ENCODE assay signal across 34 cellular contexts in genomic region chr18:23614891-23615290, GRCh38. TPM values are rescaled to one million over a fixed set of nuclear protein-coding genes. Genes with fewer than 3 reads are reported as not detected.
"Had no signal": no experiment of that assay in that cellular context is flagged by ENCODE, and none has a peak within 500 bp of the region (broad histone marks: within the 10 kb centered on the region; RNA-seq: fewer than 3 reads in every experiment).

No MANE protein-coding gene starts in this region.

- H3K27me3 ChIP-seq: ascending aorta had no signal

- H3K4me3 Mint-ChIP-seq: activated CD4-positive, alpha-beta memory T cell treated with anti-CD3 and anti-CD28 coated beads, Interleukin-2, amount 10 ng/mL, durations not matched to agents 7 days and 5 days; activated CD4-positive, alpha-beta T cell treated with anti-CD3 and anti-CD28 coated beads for 36 hours; activated CD4-positive, alpha-beta T cell treated with anti-CD3 and anti-CD28 coated beads, Interleukin-2, amount 10 ng/mL, durations not matched to agents 7 days and 5 days; activated CD8-positive, alpha-beta memory T cell treated with anti-CD3 and anti-CD28 coated beads, Interleukin-2, amount 10 ng/mL, durations not matched to agents 7 days and 5 days; activated CD8-positive, alpha-beta T cell treated with anti-CD3 and anti-CD28 coated beads, Interleukin-2, amount 10 ng/mL, durations not matched to agents 7 days and 5 days; activated naive CD4-positive, alpha-beta T cell treated with anti-CD3 and anti-CD28 coated beads, Interleukin-2, amount 10 ng/mL, durations not matched to agents 7 days and 5 days; activated naive CD4-positive, alpha-beta T cell treated with anti-CD3 and anti-CD28 coated beads, Interleukin-2, amount 50 U/mL, for 24 hours; activated naive CD8-positive, alpha-beta T cell; activated T-cell treated with anti-CD3 and anti-CD28 coated beads, Interleukin-2, amount 50 U/mL, for 24 hours; brain; T-helper 1 cell treated with Interleukin-12 subunit alpha and Interleukin-12 subunit beta and Interleukin-4 antibody, amounts not matched to agents 30 μg/mL and 1 μg/mL, for 36 hours; T-helper 2 cell treated with Interferon-gamma antibody and Interleukin-4, amounts not matched to agents 5 μg/mL and 100 μg/mL, for 36 hours; WTC11 had no signal

- H3K9me3 Mint-ChIP-seq: activated CD4-positive, alpha-beta memory T cell treated with anti-CD3 and anti-CD28 coated beads, Interleukin-2, amount 10 ng/mL, durations not matched to agents 7 days and 5 days; activated CD4-positive, alpha-beta T cell treated with anti-CD3 and anti-CD28 coated beads, Interleukin-2, amount 10 ng/mL, durations not matched to agents 7 days and 5 days; activated naive CD4-positive, alpha-beta T cell treated with anti-CD3 and anti-CD28 coated beads, Interleukin-2, amount 10 ng/mL, durations not matched to agents 7 days and 5 days; activated naive CD4-positive, alpha-beta T cell treated with anti-CD3 and anti-CD28 coated beads, Interleukin-2, amount 50 U/mL, for 24 hours; activated T-cell treated with anti-CD3 and anti-CD28 coated beads, Interleukin-2, amount 50 U/mL, for 24 hours; activated T-helper 2 cell treated with anti-CD3 and anti-CD28 coated beads, Interferon-gamma antibody, Interleukin-2, Interleukin-4, amounts not matched to agents 10 μg/mL and 5 μg/mL and 100 μg/mL, durations not matched to agents 14 hours and 24 hours and 36 hours; brain; T-helper 1 cell treated with Interleukin-12 subunit alpha and Interleukin-12 subunit beta and Interleukin-4 antibody, amounts not matched to agents 30 μg/mL and 1 μg/mL, for 36 hours; T-helper 2 cell treated with Interferon-gamma antibody and Interleukin-4, amounts not matched to agents 5 μg/mL and 100 μg/mL, for 36 hours; WTC11 had no signal

- H3K9me3 ChIP-seq: ascending aorta had no signal

- H3K27ac Mint-ChIP-seq: activated CD4-positive, alpha-beta memory T cell treated with anti-CD3 and anti-CD28 coated beads, Interleukin-2, amount 10 ng/mL, durations not matched to agents 7 days and 5 days; activated CD4-positive, alpha-beta T cell treated with anti-CD3 and anti-CD28 coated beads for 36 hours; activated CD4-positive, alpha-beta T cell treated with anti-CD3 and anti-CD28 coated beads, Interleukin-2, amount 10 ng/mL, durations not matched to agents 7 days and 5 days; activated CD8-positive, alpha-beta memory T cell treated with anti-CD3 and anti-CD28 coated beads, Interleukin-2, amount 10 ng/mL, durations not matched to agents 7 days and 5 days; activated CD8-positive, alpha-beta T cell treated with anti-CD3 and anti-CD28 coated beads, Interleukin-2, amount 10 ng/mL, durations not matched to agents 7 days and 5 days; activated naive CD4-positive, alpha-beta T cell treated with anti-CD3 and anti-CD28 coated beads, Interleukin-2, amount 10 ng/mL, durations not matched to agents 7 days and 5 days; activated naive CD4-positive, alpha-beta T cell treated with anti-CD3 and anti-CD28 coated beads, Interleukin-2, amount 50 U/mL, for 24 hours; activated naive CD8-positive, alpha-beta T cell; activated T-cell treated with anti-CD3 and anti-CD28 coated beads, Interleukin-2, amount 50 U/mL, for 24 hours; activated T-helper 2 cell treated with anti-CD3 and anti-CD28 coated beads, Interferon-gamma antibody, Interleukin-2, Interleukin-4, amounts not matched to agents 10 μg/mL and 5 μg/mL and 100 μg/mL, durations not matched to agents 14 hours and 24 hours and 36 hours; brain; T-helper 1 cell treated with Interleukin-12 subunit alpha and Interleukin-12 subunit beta and Interleukin-4 antibody, amounts not matched to agents 30 μg/mL and 1 μg/mL, for 36 hours; T-helper 2 cell treated with Interferon-gamma antibody and Interleukin-4, amounts not matched to agents 5 μg/mL and 100 μg/mL, for 36 hours; WTC11 had no signal

- H3K4me3 ChIP-seq: ascending aorta, cardiac muscle cell had no signal

- H3K27ac ChIP-seq: ascending aorta, cardiac muscle cell, WERI-Rb-1 had no signal

- H3K36me3 Mint-ChIP-seq: activated CD8-positive, alpha-beta memory T cell treated with anti-CD3 and anti-CD28 coated beads, Interleukin-2, amount 10 ng/mL, durations not matched to agents 7 days and 5 days; activated naive CD4-positive, alpha-beta T cell treated with anti-CD3 and anti-CD28 coated beads, Interleukin-2, amount 10 ng/mL, durations not matched to agents 7 days and 5 days; activated naive CD4-positive, alpha-beta T cell treated with anti-CD3 and anti-CD28 coated beads, Interleukin-2, amount 50 U/mL, for 24 hours; brain; WTC11 had no signal

- H3K4me1 Mint-ChIP-seq: activated naive CD4-positive, alpha-beta T cell treated with anti-CD3 and anti-CD28 coated beads, Interleukin-2, amount 50 U/mL, for 24 hours had no signal

- H3K36me3 ChIP-seq: ascending aorta, cardiac muscle cell, WERI-Rb-1 had no signal

- DNase-seq: activated CD4-positive, alpha-beta memory T cell treated with anti-CD3 and anti-CD28 coated beads, Interleukin-2, amount 10 ng/mL, durations not matched to agents 7 days and 5 days; activated CD4-positive, alpha-beta T cell treated with anti-CD3 and anti-CD28 coated beads for 1 hour; activated CD4-positive, alpha-beta T cell treated with anti-CD3 and anti-CD28 coated beads for 36 hours; activated CD4-positive, alpha-beta T cell treated with anti-CD3 and anti-CD28 coated beads for 48 hours; activated CD4-positive, alpha-beta T cell treated with anti-CD3 and anti-CD28 coated beads, Interleukin-2, amount 10 ng/mL, durations not matched to agents 7 days and 5 days; activated CD4-positive, alpha-beta T cell treated with anti-CD3 and anti-CD28 coated beads, Interleukin-2, amount 50 U/mL, for 48 hours; activated CD4-positive, CD25-positive, alpha-beta regulatory T cell; activated CD8-positive, alpha-beta memory T cell treated with anti-CD3 and anti-CD28 coated beads for 24 hours; activated CD8-positive, alpha-beta memory T cell treated with anti-CD3 and anti-CD28 coated beads, Interleukin-2, amount 10 ng/mL, durations not matched to agents 7 days and 5 days; activated CD8-positive, alpha-beta memory T cell treated with anti-CD3 and anti-CD28 coated beads, Interleukin-2, amount 50 U/mL, for 48 hours; activated CD8-positive, alpha-beta T cell treated with anti-CD3 and anti-CD28 coated beads, Interleukin-2, amount 10 ng/mL, durations not matched to agents 7 days and 5 days; activated effector memory CD4-positive, alpha-beta T cell treated with Interleukin-2 at 50 U/mL for 16 hours; activated gamma-delta T cell; activated naive CD4-positive, alpha-beta T cell treated with anti-CD3 and anti-CD28 coated beads, Interleukin-2, amount 10 ng/mL, durations not matched to agents 7 days and 5 days; activated naive CD4-positive, alpha-beta T cell treated with Interleukin-2 at 50 U/mL for 16 hours; activated T-cell treated with anti-CD3 and anti-CD28 coated beads, Interleukin-2, amount 50 U/mL, for 24 hours; activated T-cell treated with anti-CD3 and anti-CD28 coated beads, Interleukin-2, amount 50 U/mL, for 48 hours; amygdala; anterior cingulate cortex; central memory CD4-positive, alpha-beta T cell; T-helper 1 cell; T-helper 2 cell; T-helper 9 cell; WERI-Rb-1 had no signal

- ATAC-seq: activated CD4-positive, alpha-beta T cell treated with anti-CD3 and anti-CD28 coated beads for 36 hours; activated CD4-positive, CD25-positive, alpha-beta regulatory T cell treated with anti-CD3 and anti-CD28 coated beads, Interleukin-2, amount 50 U/mL, for 24 hours; activated CD8-positive, alpha-beta memory T cell treated with anti-CD3 and anti-CD28 coated beads, Interleukin-2, amount 10 ng/mL, durations not matched to agents 7 days and 5 days; activated CD8-positive, alpha-beta T cell treated with anti-CD3 and anti-CD28 coated beads, Interleukin-2, amount 10 ng/mL, durations not matched to agents 7 days and 5 days; WTC11 had no signal

RNA-seq across cellular contexts. Expression of gene ANKRD29, which starts 47.8 kb away (rescaled TPM):
- total RNA-seq: activated CD4-positive, alpha-beta memory T cell treated with anti-CD3 and anti-CD28 coated beads, Interleukin-2, amount 10 ng/mL, durations not matched to agents 7 days and 5 days; activated CD8-positive, alpha-beta memory T cell treated with anti-CD3 and anti-CD28 coated beads, Interleukin-2, amount 10 ng/mL, durations not matched to agents 7 days and 5 days; activated CD8-positive, alpha-beta T cell treated with anti-CD3 and anti-CD28 coated beads, Interleukin-2, amount 10 ng/mL, durations not matched to agents 7 days and 5 days; activated T-helper 2 cell treated with anti-CD3 and anti-CD28 coated beads, Interferon-gamma antibody, Interleukin-2, Interleukin-4, amounts not matched to agents 10 μg/mL and 5 μg/mL and 100 μg/mL, durations not matched to agents 14 hours and 24 hours and 36 hours had no signal
